14 cellular contexts compared by ENCODE assay signal in the genomic region with DNA sequence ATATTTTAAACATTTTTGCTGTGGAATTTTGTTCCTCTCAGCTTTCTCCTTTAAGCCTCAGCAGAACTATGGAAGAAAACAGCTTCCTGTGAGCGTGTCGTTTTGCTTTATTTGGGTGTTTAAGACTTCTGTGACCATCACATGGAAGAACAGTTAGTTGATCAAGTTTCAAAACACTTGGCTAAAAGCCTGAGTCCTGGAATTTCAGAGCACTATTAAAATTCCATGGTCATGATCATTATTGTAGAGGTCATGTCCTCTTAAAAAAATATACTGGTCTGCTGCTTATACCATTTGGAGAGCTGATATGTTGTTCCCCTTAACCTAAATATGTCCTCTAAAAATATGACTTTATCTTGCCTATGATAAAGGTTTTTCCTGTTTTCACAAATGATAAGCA. TPM values are rescaled to one million over a fixed set of nuclear protein-coding genes. Genes with fewer than 3 reads are reported as not detected.
DNase-seq lines count a peak whose midpoint lies in the region; TF ChIP-seq lines count a peak whose summit lies in the region.
"Had no signal": no experiment of that assay in that cellular context is flagged by ENCODE, and none has a peak within 500 bp of the region (broad histone marks: within the 10 kb centered on the region; RNA-seq: fewer than 3 reads in every experiment).

No MANE protein-coding gene starts in this region.

- H3K36me3 ChIP-seq in PC-9 (ENCODE audit: low read depth), result peaks cover 5% of the 10 kb centered on the region; the same call in 1 of the 2 replicates
- no peaks in the 10 kb centered on the region for H3K36me3 ChIP-seq in endodermal cell (ENCODE audit: control insufficient read depth, insufficient read depth, low read length)
- H3K36me3 ChIP-seq: uterus had no signal

- BruUV-seq in PC-9 (replicated peaks; lab: Mats Ljungman, UMichigan), result no TSS peak

- H3F3A ChIP-seq in PC-9 (ENCODE audit: insufficient read depth, low read depth), result peaks cover 29% of the 10 kb centered on the region

- peak overlapping the region; percentile 27; the same call in 1 of the 2 replicates for H3K4me2 ChIP-seq in PC-9

- no peak overlapping the region for H3K4me3 ChIP-seq in PC-9
- no peak overlapping the region for H3K4me3 ChIP-seq in dorsolateral prefrontal cortex
- H3K4me3 ChIP-seq in endodermal cell (ENCODE audit: low read length), result no peak overlapping the region
- H3K4me3 ChIP-seq: uterus had no signal

- no peaks in the 10 kb centered on the region for H3K36me3 Mint-ChIP-seq in endodermal cell (ENCODE audit: low read depth)
- no peaks in the 10 kb centered on the region for H3K36me3 Mint-ChIP-seq in activated T-cell treated with anti-CD3 and anti-CD28 coated beads, Interleukin-2, amount 50 U/mL, for 24 hours (ENCODE audit: low read depth)

- WGBS in endodermal cell (ENCODE audit: insufficient coverage in 1 of 2, insufficient read length in 1 of 2), 2 experiments, result 84 to 100% methylated on average over 2 of the region's 2 CpGs

- peak overlapping the region; percentile 64 for H3K27ac ChIP-seq in PC-9
- no peak overlapping the region for H3K27ac ChIP-seq in dorsolateral prefrontal cortex
- no peak overlapping the region for H3K27ac ChIP-seq in endodermal cell (ENCODE audit: low read depth, low read length)

- H3K79me2 ChIP-seq in PC-9 (ENCODE audit: low read depth), result no peaks in the 10 kb centered on the region

- H4K20me1 ChIP-seq in PC-9 (ENCODE audit: insufficient read depth), result no peaks in the 10 kb centered on the region

- TF ChIP-seq CTCF in PC-9 (conservative IDR thresholded peaks at IDR 0.05), result no peak
- TF ChIP-seq CTCF in dorsolateral prefrontal cortex (IDR thresholded peaks at IDR 0.05 in 54 of 56, conservative IDR thresholded peaks at IDR 0.05 in 2 of 56; ENCODE audit: low read depth in 1 of 56, partially characterized antibody in 56 of 56), result no peak
- TF ChIP-seq CTCF in endodermal cell (conservative IDR thresholded peaks at IDR 0.05), result no peak

- DNase-seq in Daoy (ENCODE audit: low read depth), result peak; percentile 60
- peak; percentile 25 to 92 for DNase-seq in PC-9
- peak; percentile 84 for DNase-seq in fibroblast of gingiva (ENCODE audit: low read depth)
- DNase-seq in renal cortical epithelial cell (ENCODE audit: low read depth), result peak; percentile 97
- DNase-seq in dorsolateral prefrontal cortex, result no peak
- DNase-seq in endodermal cell, result no peak
- no peak for DNase-seq in activated T-cell treated with anti-CD3 and anti-CD28 coated beads, Interleukin-2, amount 50 U/mL, for 24 hours
- no peak for DNase-seq in activated CD4-positive, alpha-beta T cell treated with anti-CD3 and anti-CD28 coated beads, Interleukin-2, amount 50 U/mL, for 4 hours
- DNase-seq: activated CD4-positive, alpha-beta T cell treated with anti-CD3 and anti-CD28 coated beads, Interleukin-2, amount 50 U/mL, for 1 hour; activated naive CD8-positive, alpha-beta T cell treated with anti-CD3 and anti-CD28 coated beads, Interleukin-2, amount 50 U/mL, for 24 hours; DMS79 treated with DMSO at 0.1 percent for 48 hours; naive thymus-derived CD4-positive, alpha-beta T cell; SHP77; uterus had no signal

- peaks cover 41% of the 10 kb centered on the region for H3K4me1 ChIP-seq in PC-9 (replicated peaks; ENCODE audit: insufficient read depth)
- H3K4me1 ChIP-seq in endodermal cell (ENCODE audit: control insufficient read depth, insufficient read depth, low read length), result no peaks in the 10 kb centered on the region
- H3K4me1 ChIP-seq: uterus had no signal

- no peaks in the 10 kb centered on the region for H3K27me3 ChIP-seq in PC-9 (ENCODE audit: insufficient read depth, low read depth)
- no peaks in the 10 kb centered on the region for H3K27me3 ChIP-seq in dorsolateral prefrontal cortex
- no peaks in the 10 kb centered on the region for H3K27me3 ChIP-seq in endodermal cell (ENCODE audit: control insufficient read depth, insufficient read depth, low read length, poor library complexity, severe bottlenecking)
- H3K27me3 ChIP-seq: uterus had no signal

- CTCF ChIA-PET in PC-9 (lab: Charles Lee), result interaction anchor here (0.6 kb wide), 1 partner anchor 376 kb away, joined by 3 read pairs; no protein-coding TSS in a partner anchor

- no peaks in the 10 kb centered on the region for H3K27me3 Mint-ChIP-seq in endodermal cell (ENCODE audit: insufficient read depth)
- no peaks in the 10 kb centered on the region for H3K27me3 Mint-ChIP-seq in activated T-cell treated with anti-CD3 and anti-CD28 coated beads, Interleukin-2, amount 50 U/mL, for 24 hours
- H3K27me3 Mint-ChIP-seq: activated naive CD8-positive, alpha-beta T cell treated with anti-CD3 and anti-CD28 coated beads, Interleukin-2, amount 50 U/mL, for 24 hours; naive thymus-derived CD4-positive, alpha-beta T cell had no signal

- H3K9me3 Mint-ChIP-seq in endodermal cell, result no peaks in the 10 kb centered on the region
- H3K9me3 Mint-ChIP-seq in activated T-cell treated with anti-CD3 and anti-CD28 coated beads, Interleukin-2, amount 50 U/mL, for 24 hours, result no peaks in the 10 kb centered on the region
- H3K9me3 Mint-ChIP-seq: activated naive CD8-positive, alpha-beta T cell treated with anti-CD3 and anti-CD28 coated beads, Interleukin-2, amount 50 U/mL, for 24 hours; naive thymus-derived CD4-positive, alpha-beta T cell had no signal

- no peak overlapping the region for H3K27ac Mint-ChIP-seq in endodermal cell
- no peak overlapping the region for H3K27ac Mint-ChIP-seq in activated T-cell treated with anti-CD3 and anti-CD28 coated beads, Interleukin-2, amount 50 U/mL, for 24 hours
- H3K27ac Mint-ChIP-seq: activated naive CD8-positive, alpha-beta T cell treated with anti-CD3 and anti-CD28 coated beads, Interleukin-2, amount 50 U/mL, for 24 hours had no signal

- POLR2A ChIA-PET in PC-9 (lab: Charles Lee; ENCODE audit: unreplicated experiment), result interaction anchor here (0.6 to 1.4 kb wide), 4 partner anchors 10 to 36 kb away, joined by 3 to 12 read pairs (median 4); no protein-coding TSS in a partner anchor

- no peak overlapping the region for H3K4me3 Mint-ChIP-seq in endodermal cell
- H3K4me3 Mint-ChIP-seq in activated T-cell treated with anti-CD3 and anti-CD28 coated beads, Interleukin-2, amount 50 U/mL, for 24 hours, result no peak overlapping the region
- H3K4me3 Mint-ChIP-seq: activated naive CD8-positive, alpha-beta T cell treated with anti-CD3 and anti-CD28 coated beads, Interleukin-2, amount 50 U/mL, for 24 hours; naive thymus-derived CD4-positive, alpha-beta T cell had no signal

- H2AFZ ChIP-seq in PC-9, result no peak overlapping the region

- no peaks in the 10 kb centered on the region for H3K9me2 ChIP-seq in PC-9 (ENCODE audit: insufficient read depth)

- H3K9me3 ChIP-seq in PC-9 (ENCODE audit: insufficient read depth, low read depth) (0 out of 2 replicates have a peak, but pooled peaks cover 8% of the 10 kb centered on the region), endodermal cell (ENCODE audit: control insufficient read depth, low read length) (no peaks in the 10 kb centered on the region)
- H3K9me3 ChIP-seq: uterus had no signal

- no peaks in the 10 kb centered on the region for H3K4me1 Mint-ChIP-seq in endodermal cell
- no peaks in the 10 kb centered on the region for H3K4me1 Mint-ChIP-seq in activated T-cell treated with anti-CD3 and anti-CD28 coated beads, Interleukin-2, amount 50 U/mL, for 24 hours (ENCODE audit: low read depth)

- H3K9ac ChIP-seq in endodermal cell (ENCODE audit: extremely low read depth, low read length, poor library complexity, severe bottlenecking), result no peak overlapping the region

- intact Hi-C loops in PC-9 (cut with micrococcal nuclease; ENCODE audit: unreplicated experiment) (loop anchor here (1.0 kb wide), 1 partner anchor 10 kb away; no protein-coding TSS in a partner anchor), dorsolateral prefrontal cortex (cut with DNase I) (no loop called here)

RNA-seq across cellular contexts. Expression of a gene that starts 12.6 kb away (rescaled TPM):
- 17.1 and 22.9 TPM in 2 replicates for total RNA-seq in Daoy (2014; rRNA removed; shearing (Covaris generic))
- 29.3 and 34.0 TPM in 2 replicates for total RNA-seq in PC-9 (2021)
- 39.4 and 107 TPM in 2 replicates for total RNA-seq in renal cortical epithelial cell
- 10 to 100 TPM in 119 of 120 experiments, 1 to 10 TPM in 1; 7.3 to 37.6 (median 23.1) TPM for total RNA-seq in dorsolateral prefrontal cortex
- 10 to 100 TPM; 17.6 to 24.3 TPM for total RNA-seq in endodermal cell
- 18.3 TPM for polyA plus RNA-seq in endodermal cell (2013, experiment 1 of 2)
- polyA plus RNA-seq in endodermal cell (2013, experiment 2 of 2), result 21.8 TPM

Comparison
In these comparisons a context has a peak if more than half of its experiments do, and no peak if none do; other contexts are left out.
1. DNase-seq: peak in Daoy (single experiment), PC-9 (2 of 2), fibroblast of gingiva (single experiment) and renal cortical epithelial cell (single experiment); none in dorsolateral prefrontal cortex (0 of 10), endodermal cell (single experiment), activated T-cell treated with anti-CD3 and anti-CD28 coated beads, Interleukin-2, amount 50 U/mL, for 24 hours (single experiment) and activated CD4-positive, alpha-beta T cell treated with anti-CD3 and anti-CD28 coated beads, Interleukin-2, amount 50 U/mL, for 4 hours (0 of 2).